In the genomic region with DNA sequence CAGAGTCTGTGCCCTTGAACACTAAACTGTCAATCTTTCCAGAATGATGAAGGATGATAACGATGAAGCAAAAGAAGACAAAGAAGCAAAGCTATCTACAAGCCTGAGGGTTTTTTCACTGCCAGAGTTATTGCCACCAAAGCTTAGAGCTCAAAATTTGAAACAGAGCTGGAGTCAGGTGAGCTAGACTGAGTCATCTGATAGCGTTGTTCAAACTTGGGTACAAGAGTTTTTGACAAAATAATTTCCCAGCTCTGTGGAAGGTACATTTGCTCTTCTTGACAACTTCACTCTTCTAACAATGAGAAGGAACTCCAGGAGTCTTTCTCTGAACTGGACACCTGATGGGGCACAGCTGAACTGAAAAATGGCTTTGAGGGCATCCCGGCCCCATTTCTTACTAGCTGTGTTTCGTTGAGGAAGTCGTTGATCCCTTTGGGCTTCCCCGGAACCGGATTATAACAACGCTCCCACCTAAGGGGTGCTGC, we compare ENCODE assay signal across 8 cellular contexts. TPM values are rescaled to one million over a fixed set of nuclear protein-coding genes. Genes with fewer than 3 reads are reported as not detected.
DNase-seq lines count a peak whose midpoint lies in the region; ATAC-seq and TF ChIP-seq lines count a peak whose summit lies in the region.

No MANE protein-coding gene starts in this region.

- TF ChIP-seq CTCF in LNCaP clone FGC (IDR thresholded peaks at IDR 0.05; ENCODE audit: control insufficient read depth, extremely low read depth, insufficient read depth) (no peak), colonic mucosa (IDR thresholded peaks at IDR 0.05) (no peak)

- no peaks in the 10 kb centered on the region for H3K27me3 ChIP-seq in colonic mucosa

- peak overlapping the region; percentile 94 to 99 (median 96) for H3K4me3 Mint-ChIP-seq in naive B cell

- peak overlapping the region; percentile 88 to 93 for H3K9ac ChIP-seq in colonic mucosa (ENCODE audit: low read depth in 2 of 2, low read length in 2 of 2)

- H3K4me1 ChIP-seq in colonic mucosa = peaks cover 3% of the 10 kb centered on the region

- peak; percentile 20 to 22 for ATAC-seq in naive B cell (ENCODE audit: low read depth in 2 of 2)

- peak overlapping the region; percentile 65 for H3K27ac ChIP-seq in colonic mucosa

- peak; percentile 41 for DNase-seq in activated CD4-positive, alpha-beta T cell treated with anti-CD3 and anti-CD28 coated beads for 48 hours
- no peak for DNase-seq in activated CD4-positive, alpha-beta T cell treated with anti-CD3 and anti-CD28 coated beads for 1 hour
- no peak for DNase-seq in LNCaP clone FGC (ENCODE audit: low read depth)
- no peak for DNase-seq in colonic mucosa
- DNase-seq in naive B cell = no peak
- no peak for DNase-seq in NCI-H2171 treated with DMSO at 0.1 percent for 48 hours (lab: John Stamatoyannopoulos, UW)
- no peak for DNase-seq in HuH-7 (ENCODE audit: low spot score)
- DNase-seq in 8988T = no peak

- peak overlapping the region; percentile 61 to 97 (median 92) for H3K27ac Mint-ChIP-seq in naive B cell

- H3K36me3 Mint-ChIP-seq in naive B cell = peaks cover 0 to under 1% of the 10 kb centered on the region in 2 donors

- H3K4me3 ChIP-seq in LNCaP clone FGC (ENCODE audit: low read depth, low read length) = peak overlapping the region; percentile 95
- peak overlapping the region; percentile 74 for H3K4me3 ChIP-seq in colonic mucosa

- H3K4me1 Mint-ChIP-seq in naive B cell = peaks cover 27 to 38% (median 38%) of the 10 kb centered on the region in 3 donors

- H3K9me3 ChIP-seq in colonic mucosa = no peaks in the 10 kb centered on the region

- H3K36me3 ChIP-seq in colonic mucosa = no peaks in the 10 kb centered on the region

- intact Hi-C loops in colonic mucosa (cut with DNase I) = loop anchor here (5.0 kb wide), 1 partner anchor 116 kb away; the partner anchor contains the start of gene DCUN1D1

- no peaks in the 10 kb centered on the region for H3K9me3 Mint-ChIP-seq in naive B cell

- no peaks in the 10 kb centered on the region for H3K27me3 Mint-ChIP-seq in naive B cell

RNA-seq across cellular contexts. Expression of gene MCCC1, which starts 0.7 kb away (rescaled TPM):
- 10 to 100 TPM; 24.9 to 27.2 TPM for total RNA-seq in colonic mucosa
- polyA plus RNA-seq in naive B cell (ENCODE audit: low read depth in 6 of 6) = 10 to 100 TPM; 26.9 to 37.7 (median 34.2) TPM
